8 cellular contexts compared by ENCODE assay signal in the genomic region with DNA sequence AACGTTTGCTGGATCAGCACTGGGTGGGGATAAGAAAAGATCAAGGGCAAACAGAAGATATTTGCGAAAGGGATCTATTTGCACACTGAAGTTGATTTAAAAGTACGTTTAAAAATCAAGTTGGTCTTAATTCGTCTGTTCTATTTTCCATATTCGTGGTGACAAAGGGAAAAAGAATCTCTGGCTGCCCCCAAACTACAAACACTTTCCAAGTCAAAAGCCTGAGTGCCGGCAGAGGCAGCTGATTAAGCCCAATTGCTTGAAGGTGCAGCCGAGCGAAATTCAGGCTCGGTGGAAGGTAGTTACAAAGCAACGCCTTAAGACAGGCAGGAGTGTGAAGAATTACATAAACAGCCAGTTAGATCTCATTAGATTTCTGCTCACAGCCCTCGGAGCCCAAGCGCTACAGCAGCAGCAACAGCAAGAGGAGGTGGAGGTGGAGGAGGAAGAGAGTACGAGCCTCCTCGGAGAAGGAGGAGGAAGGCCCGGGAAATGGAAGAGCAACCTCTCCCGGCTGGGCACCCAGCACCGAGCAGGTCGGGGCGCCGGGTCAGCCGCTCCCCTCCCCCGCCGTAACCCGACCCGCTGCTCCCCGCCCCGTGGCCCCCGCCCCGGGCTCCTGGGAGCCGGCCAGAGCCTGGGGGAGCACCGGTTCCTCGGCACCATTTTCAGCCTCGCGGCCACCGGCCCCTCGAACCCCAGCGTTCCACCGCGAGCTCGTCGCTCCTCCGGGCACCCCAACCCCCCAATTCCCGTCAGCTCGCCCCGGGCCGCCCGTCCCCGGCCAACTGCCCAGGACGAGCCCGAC. TPM values are rescaled to one million over a fixed set of nuclear protein-coding genes. Genes with fewer than 3 reads are reported as not detected.
A peak's percentile ranks its signal among the peaks of the same experiment; 100 is the strongest.
DNase-seq lines count a peak whose midpoint lies in the region; ATAC-seq lines count a peak whose summit lies in the region.

No MANE protein-coding gene starts in this region.

- no peaks in the 10 kb centered on the region for H3K9me3 Mint-ChIP-seq in activated CD4-positive, alpha-beta memory T cell treated with anti-CD3 and anti-CD28 coated beads, Interleukin-2, amount 10 ng/mL, durations not matched to agents 7 days and 5 days

- peaks cover 46% of the 10 kb centered on the region for H3K4me1 Mint-ChIP-seq in activated CD4-positive, alpha-beta memory T cell treated with anti-CD3 and anti-CD28 coated beads, Interleukin-2, amount 10 ng/mL, durations not matched to agents 7 days and 5 days

- peak overlapping the region; percentile 70 for H3K9ac ChIP-seq in endocrine pancreas (ENCODE audit: control insufficient read depth, insufficient read depth, low read length)

- peak; percentile 34 to 66 for DNase-seq in NCI-H2081 (lab: John Stamatoyannopoulos, UW)
- no peak for DNase-seq in NCI-H2081 treated with DMSO at 0.1 percent for 48 hours (lab: John Stamatoyannopoulos, UW)
- peak; percentile 21 for DNase-seq in NCI-H524 treated with DMSO at 0.1 percent for 48 hours (lab: John Stamatoyannopoulos, UW)
- DNase-seq in activated CD4-positive, alpha-beta memory T cell treated with anti-CD3 and anti-CD28 coated beads, Interleukin-2, amount 10 ng/mL, durations not matched to agents 7 days and 5 days: peak; percentile 61
- peak; percentile 91 for DNase-seq in mesenteric fat pad (ENCODE audit: low spot score)
- peak; percentile 19 to 25 for DNase-seq in stimulated activated CD8-positive, alpha-beta memory T cell treated with anti-CD3 and anti-CD28 coated beads, Interleukin-4, amount 100 ng/mL, for 1 hour (ENCODE audit: low read depth in 2 of 2, low spot score in 1 of 2)

- no peaks in the 10 kb centered on the region for H3K27me3 Mint-ChIP-seq in activated CD4-positive, alpha-beta memory T cell treated with anti-CD3 and anti-CD28 coated beads, Interleukin-2, amount 10 ng/mL, durations not matched to agents 7 days and 5 days

- POLR2A ChIA-PET in activated CD4-positive, alpha-beta memory T cell treated with anti-CD3 and anti-CD28 coated beads, Interleukin-2, amount 10 ng/mL, durations not matched to agents 7 days and 5 days (lab: Charles Lee): interaction anchor here (0.9 to 10.8 kb wide), 36 partner anchors 9 to 381 kb away, joined by 3 to 457 read pairs (median 8); a partner anchor contains a TSS

- peak overlapping the region; percentile 94 for H3K27ac Mint-ChIP-seq in activated CD4-positive, alpha-beta memory T cell treated with anti-CD3 and anti-CD28 coated beads, Interleukin-2, amount 10 ng/mL, durations not matched to agents 7 days and 5 days

- H3K9me3 ChIP-seq in endocrine pancreas (ENCODE audit: control insufficient read depth, low read length): no peaks in the 10 kb centered on the region

- H3K4me3 ChIP-seq in endocrine pancreas (ENCODE audit: control insufficient read depth, insufficient read depth, low read length): peak overlapping the region; percentile 96

- H3K4me3 Mint-ChIP-seq in activated CD4-positive, alpha-beta memory T cell treated with anti-CD3 and anti-CD28 coated beads, Interleukin-2, amount 10 ng/mL, durations not matched to agents 7 days and 5 days: peak overlapping the region; percentile 97

- H3K4me1 ChIP-seq in endocrine pancreas (ENCODE audit: control insufficient read depth, insufficient read depth, low read length): peaks cover 27% of the 10 kb centered on the region

- no peaks in the 10 kb centered on the region for H3K27me3 ChIP-seq in endocrine pancreas (ENCODE audit: control insufficient read depth, insufficient read depth, low read length)

- H3K36me3 ChIP-seq in endocrine pancreas (ENCODE audit: control insufficient read depth, insufficient read depth, low read length): peaks cover 3% of the 10 kb centered on the region

- ATAC-seq in HG03025 (IDR thresholded peaks at IDR 0.05; ENCODE audit: low FRiP score, unreplicated experiment): peak; percentile 27

- CTCF ChIA-PET in activated CD4-positive, alpha-beta memory T cell treated with anti-CD3 and anti-CD28 coated beads, Interleukin-2, amount 10 ng/mL, durations not matched to agents 7 days and 5 days (lab: Charles Lee): interaction anchor here (0.5 to 3.8 kb wide), 10 partner anchors 11 to 288 kb away, joined by 3 to 47 read pairs (median 11); a partner anchor contains a TSS

- H3K36me3 Mint-ChIP-seq in activated CD4-positive, alpha-beta memory T cell treated with anti-CD3 and anti-CD28 coated beads, Interleukin-2, amount 10 ng/mL, durations not matched to agents 7 days and 5 days (ENCODE audit: low read depth): peaks cover 49% of the 10 kb centered on the region

RNA-seq across cellular contexts. Expression of a gene that starts 0.9 kb away (rescaled TPM):
- 100 to 1,000 TPM; 121 to 124 TPM for total RNA-seq in activated CD4-positive, alpha-beta memory T cell treated with anti-CD3 and anti-CD28 coated beads, Interleukin-2, amount 10 ng/mL, durations not matched to agents 7 days and 5 days
- total RNA-seq in mesenteric fat pad: 70.7 TPM

RNA-seq across cellular contexts. Expression of a gene that starts 29.9 kb away (rescaled TPM):
- not detected for total RNA-seq in activated CD4-positive, alpha-beta memory T cell treated with anti-CD3 and anti-CD28 coated beads, Interleukin-2, amount 10 ng/mL, durations not matched to agents 7 days and 5 days
- total RNA-seq in mesenteric fat pad: 0.16 TPM
